In the genomic region with DNA sequence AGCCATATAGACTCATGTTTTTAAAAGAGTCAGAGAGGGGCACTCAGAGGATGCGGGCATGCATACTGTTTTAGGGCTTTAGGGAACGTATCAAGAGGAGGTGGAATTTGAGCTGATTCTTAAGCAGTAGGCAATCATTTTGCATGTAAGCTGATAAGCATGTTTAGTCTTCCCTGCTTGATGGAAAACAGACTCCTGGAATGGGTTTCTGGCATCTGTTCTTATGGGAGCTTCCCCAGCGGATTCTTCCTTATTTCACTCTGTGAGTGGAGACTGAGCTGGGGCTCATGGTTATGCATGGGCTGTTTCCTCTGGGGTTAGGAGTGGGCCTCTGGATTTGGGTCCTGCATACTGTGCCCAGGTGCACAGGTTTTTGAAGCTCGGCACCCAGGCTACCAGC, we compare ENCODE assay signal across 1 cellular context.
A peak's percentile ranks its signal among the peaks of the same experiment; 100 is the strongest.
TF ChIP-seq lines count a peak whose summit lies in the region.

No MANE protein-coding gene starts in this region.

TF ChIP-seq in SK-N-SH, 30 proteins besides CTCF, POLR2A, EP300 and RAD21:
- TF ChIP-seq SMC3 (IDR thresholded peaks at IDR 0.05; ENCODE audit: low read depth, low read length) (no peak), RCOR1 (IDR thresholded peaks at IDR 0.05; ENCODE audit: low read length) (peak; percentile 49; the same call in 1 of the 2 replicates), POLR2AphosphoS5 (IDR thresholded peaks at IDR 0.05; ENCODE audit: low read depth, low read length) (peak; percentile 40; the same call in 1 of the 2 replicates), NRF1 (IDR thresholded peaks at IDR 0.05; ENCODE audit: low read depth, low read length) (no peak), GATA2 (CRISPR knock-in tag; IDR thresholded peaks at IDR 0.05) (peak; percentile 66), FOXJ3 (CRISPR knock-in tag; IDR thresholded peaks at IDR 0.05) (peak; percentile 78), TCF12 (IDR thresholded peaks at IDR 0.05) (peak; percentile 95), GABPA (IDR thresholded peaks at IDR 0.05; ENCODE audit: low read depth) (no peak), MXI1 (IDR thresholded peaks at IDR 0.05; ENCODE audit: low read depth, low read length) (no peak), NFIC (IDR thresholded peaks at IDR 0.05; ENCODE audit: borderline replicate concordance) (peak; percentile 75), CHD2 (IDR thresholded peaks at IDR 0.05; ENCODE audit: low read length, partially characterized antibody) (no peak), FOXM1 (IDR thresholded peaks at IDR 0.05; ENCODE audit: low read depth) (no peak), ELF1 (IDR thresholded peaks at IDR 0.05) (no peak), USF1 (IDR thresholded peaks at IDR 0.05; ENCODE audit: borderline replicate concordance, low read depth) (no peak), EZH2phosphoT487 (IDR thresholded peaks at IDR 0.05; ENCODE audit: borderline replicate concordance, low read depth) (no peak), YY1 (IDR thresholded peaks at IDR 0.05; ENCODE audit: low read depth) (no peak), PBX3 (IDR thresholded peaks at IDR 0.05) (peak; percentile 78), ZBTB33 (IDR thresholded peaks at IDR 0.05; ENCODE audit: borderline replicate concordance, low read depth) (no peak), JUND (IDR thresholded peaks at IDR 0.05) (peak; percentile 37)
- TF ChIP-seq, protein P1, sequence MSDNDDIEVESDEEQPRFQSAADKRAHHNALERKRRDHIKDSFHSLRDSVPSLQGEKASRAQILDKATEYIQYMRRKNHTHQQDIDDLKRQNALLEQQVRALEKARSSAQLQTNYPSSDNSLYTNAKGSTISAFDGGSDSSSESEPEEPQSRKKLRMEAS (IDR thresholded peaks at IDR 0.05; ENCODE audit: low read depth), result peak; percentile 48; the same call in 1 of the 2 replicates
- TF ChIP-seq, protein P2, sequence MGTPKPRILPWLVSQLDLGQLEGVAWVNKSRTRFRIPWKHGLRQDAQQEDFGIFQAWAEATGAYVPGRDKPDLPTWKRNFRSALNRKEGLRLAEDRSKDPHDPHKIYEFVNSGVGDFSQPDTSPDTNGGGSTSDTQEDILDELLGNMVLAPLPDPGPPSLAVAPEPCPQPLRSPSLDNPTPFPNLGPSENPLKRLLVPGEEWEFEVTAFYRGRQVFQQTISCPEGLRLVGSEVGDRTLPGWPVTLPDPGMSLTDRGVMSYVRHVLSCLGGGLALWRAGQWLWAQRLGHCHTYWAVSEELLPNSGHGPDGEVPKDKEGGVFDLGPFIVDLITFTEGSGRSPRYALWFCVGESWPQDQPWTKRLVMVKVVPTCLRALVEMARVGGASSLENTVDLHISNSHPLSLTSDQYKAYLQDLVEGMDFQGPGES (IDR thresholded peaks at IDR 0.05; ENCODE audit: low read depth, low read length), result no peak
